ENCODE assay signal across 8 cellular contexts in the genomic region with DNA sequence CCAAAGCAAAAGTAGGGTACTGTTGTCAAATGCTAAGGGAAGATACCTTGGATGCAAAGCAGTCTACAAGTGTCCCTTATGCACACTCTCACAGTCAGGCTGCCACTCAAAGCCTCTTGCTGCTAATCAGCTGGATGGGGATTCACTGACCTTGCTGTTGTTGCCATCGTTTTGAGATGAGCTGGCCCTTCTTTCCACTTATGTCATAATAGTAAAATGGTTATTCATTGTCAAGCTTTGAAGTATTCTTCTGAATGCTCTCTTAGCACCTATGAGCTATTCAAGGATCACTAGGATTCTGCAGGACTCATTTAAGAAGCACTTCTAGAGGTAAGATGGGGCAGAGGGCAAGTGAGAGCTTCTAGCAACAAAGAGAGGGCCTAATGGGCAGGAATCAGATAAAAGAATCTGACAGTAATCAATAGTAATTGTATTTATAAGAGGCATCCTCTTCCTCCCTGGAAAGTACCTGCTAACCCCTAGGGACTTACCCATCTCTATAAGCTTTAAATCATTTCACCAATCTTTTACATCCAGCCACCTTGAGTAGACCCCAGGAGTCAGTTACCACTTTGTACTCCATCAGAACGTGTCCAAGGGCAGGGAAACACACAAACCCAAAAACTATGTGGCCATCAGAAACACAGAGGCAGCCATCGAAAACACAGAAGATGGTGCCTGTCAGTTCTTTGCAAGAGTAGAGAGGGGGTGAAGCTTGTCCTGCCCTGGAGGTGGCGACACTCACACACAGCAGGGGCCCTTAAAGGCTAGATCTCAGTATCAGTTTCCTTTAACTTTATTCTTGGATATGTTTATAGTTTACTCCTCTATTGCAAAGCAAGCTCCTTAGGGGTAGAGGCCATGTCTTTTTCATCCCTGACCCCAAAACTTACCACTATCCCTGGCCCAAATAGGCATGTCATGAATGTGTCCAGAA.
A peak's percentile ranks its signal among the peaks of the same experiment; 100 is the strongest.
DNase-seq lines count a peak whose midpoint lies in the region; ATAC-seq and TF ChIP-seq lines count a peak whose summit lies in the region.

No MANE protein-coding gene starts in this region.

- peak overlapping the region; percentile 29 for H2AFZ ChIP-seq in ACC112 (ENCODE audit: low read length, unreplicated experiment)

- H3K4me1 ChIP-seq in ACC112 (ENCODE audit: control insufficient read depth, insufficient read depth, low read length, unreplicated experiment), result no peaks in the 10 kb centered on the region
- no peaks in the 10 kb centered on the region for H3K4me1 ChIP-seq in NT2/D1 (ENCODE audit: insufficient read depth, insufficient read length)
- peaks cover 0 to 11% (median 0%) of the 10 kb centered on the region in 4 donors for H3K4me1 ChIP-seq in transverse colon

- H3K27me3 Mint-ChIP-seq in activated naive CD8-positive, alpha-beta T cell treated with anti-CD3 and anti-CD28 coated beads for 36 hours, result no peaks in the 10 kb centered on the region

- TF ChIP-seq CTCF in GM13976 (IDR thresholded peaks at IDR 0.05; ENCODE audit: borderline replicate concordance, control extremely low read depth, extremely low read depth, insufficient read depth, missing control alignments) (no peak), transverse colon (IDR thresholded peaks at IDR 0.05) (peak; percentile 17 to 47 (median 38))

- in situ Hi-C loops in GM13976 (cut with MboI; ENCODE audit: low sequenced_read_pairs, unreplicated experiment), result no loop called here
- in situ Hi-C loops in transverse colon (cut with MboI; ENCODE audit: low pct_ligation_motif_present in 1 of 4, low pct_unique_long_range_greater_than_20kb in 1 of 4, low sequenced_read_pairs in 3 of 4), result no loop called here

- H3K4me3 Mint-ChIP-seq in activated naive CD8-positive, alpha-beta T cell treated with anti-CD3 and anti-CD28 coated beads for 36 hours, result no peak overlapping the region

- H3K9me3 ChIP-seq in NT2/D1 (ENCODE audit: insufficient read depth, low read length), result no peaks in the 10 kb centered on the region
- H3K9me3 ChIP-seq in transverse colon, result no peaks in the 10 kb centered on the region

- 53 to 68% methylated on average over 3 to 4 of the region's 4 CpGs for WGBS in transverse colon (ENCODE audit: low coverage in 1 of 2), 2 donors

- no peaks in the 10 kb centered on the region for H3K36me3 Mint-ChIP-seq in activated naive CD8-positive, alpha-beta T cell treated with anti-CD3 and anti-CD28 coated beads for 36 hours

- TF ChIP-seq EP300 in transverse colon (IDR thresholded peaks at IDR 0.05; ENCODE audit: low read depth), result no peak

- DNase-seq in GM13976 (ENCODE audit: low spot score), result peak; percentile 45
- peak; percentile 20 for DNase-seq in NT2/D1 (ENCODE audit: low read depth, low spot score)
- DNase-seq in activated naive CD8-positive, alpha-beta T cell treated with anti-CD3 and anti-CD28 coated beads for 36 hours, result peak; percentile 16
- peak; percentile 67 for DNase-seq in iris pigment epithelial cell (ENCODE audit: low read depth)
- DNase-seq in transverse colon, result peak; percentile 21

- H3K27me3 ChIP-seq in ACC112 (ENCODE audit: insufficient read depth, low read length), result no peaks in the 10 kb centered on the region
- no peaks in the 10 kb centered on the region for H3K27me3 ChIP-seq in NT2/D1 (ENCODE audit: insufficient read depth, insufficient read length)
- no peaks in the 10 kb centered on the region for H3K27me3 ChIP-seq in transverse colon

- intact Hi-C loops in transverse colon (cut with DNase I; ENCODE audit: low total_unique reads), result loop anchor here (10.0 kb wide), 2 partner anchors 66 to 466 kb away; no protein-coding TSS in a partner anchor

- H3K9ac ChIP-seq in NT2/D1 (ENCODE audit: insufficient read length, low read depth), result no peak overlapping the region

- H3K27ac Mint-ChIP-seq in activated naive CD8-positive, alpha-beta T cell treated with anti-CD3 and anti-CD28 coated beads for 36 hours, result no peak overlapping the region

- H3K4me3 ChIP-seq in ACC112 (ENCODE audit: low read depth, low read length) (no peak overlapping the region), NT2/D1 (ENCODE audit: insufficient read length, low read depth) (no peak overlapping the region), transverse colon (no peak overlapping the region)

- no peaks in the 10 kb centered on the region for H3K9me3 Mint-ChIP-seq in activated naive CD8-positive, alpha-beta T cell treated with anti-CD3 and anti-CD28 coated beads for 36 hours

- no peak for TF ChIP-seq POLR2A in transverse colon (IDR thresholded peaks at IDR 0.05)

- ATAC-seq in HG02884 (IDR thresholded peaks at IDR 0.05; ENCODE audit: unreplicated experiment) (peak; percentile 60), GM19328 (IDR thresholded peaks at IDR 0.05; ENCODE audit: unreplicated experiment) (no peak)

- no peaks in the 10 kb centered on the region for H3K79me2 ChIP-seq in ACC112 (ENCODE audit: control insufficient read depth, insufficient read depth, low read length, unreplicated experiment)

- H3K4me1 Mint-ChIP-seq in activated naive CD8-positive, alpha-beta T cell treated with anti-CD3 and anti-CD28 coated beads for 36 hours, result peaks cover 2% of the 10 kb centered on the region

- H3K36me3 ChIP-seq in ACC112 (ENCODE audit: insufficient read depth, low read length) (no peaks in the 10 kb centered on the region), NT2/D1 (ENCODE audit: insufficient read depth, insufficient read length, low read length) (no peaks in the 10 kb centered on the region), transverse colon (no peaks in the 10 kb centered on the region)

- H3K27ac ChIP-seq in ACC112 (ENCODE audit: low read depth, low read length), result no peak overlapping the region
- no peak overlapping the region for H3K27ac ChIP-seq in transverse colon

Comparison
In these comparisons a context has a peak if more than half of its experiments do, and no peak if none do; other contexts are left out.
1. DNase-seq: peak in every context shown above with its lines; median percentile 67 in iris pigment epithelial cell; 45 in GM13976; 21 in transverse colon; 20 in NT2/D1; 16 in activated naive CD8-positive, alpha-beta T cell treated with anti-CD3 and anti-CD28 coated beads for 36 hours.